ENCODE assay signal across 29 cellular contexts in the genomic region with DNA sequence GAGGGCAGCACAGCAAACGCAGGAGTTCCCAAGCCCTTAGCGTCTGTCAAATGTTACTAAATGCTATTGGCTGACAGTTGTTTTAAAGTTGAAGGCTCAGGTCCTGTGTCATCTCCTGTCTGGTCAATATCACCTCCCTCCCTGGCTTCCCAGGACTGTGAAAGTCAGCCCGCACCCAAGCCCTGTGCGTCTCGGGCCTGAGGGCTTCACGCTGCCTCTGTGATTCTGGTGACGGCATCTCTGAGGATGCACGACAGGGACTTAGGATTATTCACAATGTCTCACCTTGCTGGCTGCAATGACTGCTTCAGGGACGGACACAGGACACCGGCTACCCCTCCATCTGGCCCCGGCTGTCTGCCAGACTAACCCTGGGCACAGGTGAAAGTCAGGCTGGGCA.
"Had no signal": no experiment of that assay in that cellular context is flagged by ENCODE, and none has a peak within 500 bp of the region (broad histone marks: within the 10 kb centered on the region; RNA-seq: fewer than 3 reads in every experiment).

No MANE protein-coding gene starts in this region.

- H3K4me3 Mint-ChIP-seq: dendritic cell treated with granulocyte-macrophage colony-stimulating factor and Interleukin-4, amounts not matched to agents 40 ng/mL and 50 ng/mL, for 4 days; effector memory CD8-positive, alpha-beta T cell; endodermal cell had no signal

- H3K36me3 ChIP-seq: colonic mucosa, esophagus squamous epithelium, gastrocnemius medialis, heart left ventricle, heart right ventricle had no signal

- H3K9me3 Mint-ChIP-seq: dendritic cell treated with granulocyte-macrophage colony-stimulating factor and Interleukin-4, amounts not matched to agents 40 ng/mL and 50 ng/mL, for 4 days; effector memory CD8-positive, alpha-beta T cell; endodermal cell had no signal

- H3K4me1 ChIP-seq: colonic mucosa, esophagus squamous epithelium, foreskin keratinocyte, gastrocnemius medialis, gastroesophageal sphincter had no signal

- ATAC-seq: effector memory CD8-positive, alpha-beta T cell; esophagus mucosa; foreskin keratinocyte; gastrocnemius medialis; gastroesophageal sphincter; heart left ventricle; heart right ventricle had no signal

- H3K9me3 ChIP-seq: colonic mucosa, esophagus muscularis mucosa, esophagus squamous epithelium, gastrocnemius medialis, gastroesophageal sphincter, heart left ventricle, heart right ventricle had no signal

- H3K27ac ChIP-seq: colonic mucosa, coronary artery, dorsolateral prefrontal cortex, epithelial cell of prostate, esophagus muscularis mucosa, esophagus squamous epithelium, foreskin keratinocyte, gastrocnemius medialis, gastroesophageal sphincter, heart left ventricle, heart right ventricle had no signal

- H3K4me1 Mint-ChIP-seq: endodermal cell had no signal

- H3K4me3 ChIP-seq: colonic mucosa, coronary artery, dorsolateral prefrontal cortex, esophagus muscularis mucosa, esophagus squamous epithelium, gastrocnemius medialis, gastroesophageal sphincter, heart left ventricle, heart right ventricle had no signal

- FAIRE-seq: colon, endometrium, endothelial cell of umbilical vein, frontal cortex had no signal

- H3K27me3 ChIP-seq: colonic mucosa, dorsolateral prefrontal cortex, esophagus muscularis mucosa, esophagus squamous epithelium, foreskin keratinocyte, gastrocnemius medialis, gastroesophageal sphincter had no signal

- H3K27ac Mint-ChIP-seq: dendritic cell treated with granulocyte-macrophage colony-stimulating factor and Interleukin-4, amounts not matched to agents 40 ng/mL and 50 ng/mL, for 4 days; effector memory CD8-positive, alpha-beta T cell; endodermal cell had no signal

- H3K27me3 Mint-ChIP-seq: dendritic cell treated with granulocyte-macrophage colony-stimulating factor and Interleukin-4, amounts not matched to agents 40 ng/mL and 50 ng/mL, for 4 days had no signal

- DNase-seq: colonic mucosa; cortex of kidney; dermis blood vessel endothelial cell; dorsolateral prefrontal cortex; effector CD4-positive, alpha-beta T cell; effector CD8-positive, alpha-beta T cell; effector memory CD4-positive, alpha-beta T cell; effector memory CD8-positive, alpha-beta T cell; endodermal cell; erythroblast; esophagus squamous epithelium; foreskin fibroblast; foreskin keratinocyte; foreskin melanocyte; gastrocnemius medialis; glutamatergic neuron; head of caudate nucleus; heart right ventricle had no signal
